ENCODE assay signal across 24 cellular contexts in genomic region chr7:133517766-133518165, GRCh38.
"Had no signal": no experiment of that assay in that cellular context is flagged by ENCODE, and none has a peak within 500 bp of the region (broad histone marks: within the 10 kb centered on the region; RNA-seq: fewer than 3 reads in every experiment).

No MANE protein-coding gene starts in this region.

- DNase-seq: kidney glomerular epithelial cell; left colon; left lung; lower lobe of right lung; mammary epithelial cell; mesenchymal stem cell; naive B cell; natural killer cell; nephron progenitor cell; occipital lobe; ovary; right lobe of liver; stimulated activated CD4-positive, alpha-beta T cell treated with anti-CD3 and anti-CD28 coated beads, Interleukin-1b, Interleukin-23, amount 100 ng/mL, for 48 hours; stimulated activated CD4-positive, alpha-beta T cell treated with anti-CD3 and anti-CD28 coated beads, Interleukin-2, amount 100 ng/mL, for 48 hours; stimulated activated CD4-positive, alpha-beta T cell treated with anti-CD3 and anti-CD28 coated beads, Interleukin-4, amount 100 ng/mL, for 4 hours; stimulated activated CD8-positive, alpha-beta memory T cell treated with anti-CD3 and anti-CD28 coated beads, Interleukin-4, amount 100 ng/mL, for 48 hours; stimulated activated naive CD4-positive, alpha-beta T cell treated with Interleukin-2 at 50 U/mL for 16 hours; stimulated activated naive CD8-positive, alpha-beta T cell treated with anti-CD3 and anti-CD28 coated beads, Interleukin-15, amount 100 ng/mL, for 72 hours; substantia nigra; uterus had no signal

- H3K4me3 ChIP-seq: left lung, lower lobe of right lung, neural progenitor cell, ovary, right atrium auricular region, right lobe of liver, smooth muscle cell, tibial nerve, uterus had no signal
